Comparison of ENCODE assay signal across 22 cellular contexts in genomic region chr1:94000531-94001282, GRCh38.
"Had no signal": no experiment of that assay in that cellular context is flagged by ENCODE, and none has a peak within 500 bp of the region (broad histone marks: within the 10 kb centered on the region; RNA-seq: fewer than 3 reads in every experiment).

No MANE protein-coding gene starts in this region.

- ATAC-seq: activated CD8-positive, alpha-beta T cell treated with anti-CD3 and anti-CD28 coated beads for 36 hours; activated T-cell treated with anti-CD3 and anti-CD28 coated beads, Interleukin-2, amount 50 U/mL, for 72 hours; body of pancreas; left lung; natural killer cell treated with Interleukin-12 subunit alpha and Interleukin-12 subunit beta and Interleukin-15 and Interleukin-18, amount 100 ng/mL, for 72 hours; right cardiac atrium had no signal

- H3K9me3 Mint-ChIP-seq: activated B cell treated with CpG ODN at 0.5 μM for 24 hours; activated CD8-positive, alpha-beta T cell treated with anti-CD3 and anti-CD28 coated beads for 36 hours; activated T-cell treated with anti-CD3 and anti-CD28 coated beads, Interleukin-2, amount 50 U/mL, for 72 hours; memory B cell; natural killer cell treated with Interleukin-12 subunit alpha and Interleukin-12 subunit beta and Interleukin-15 and Interleukin-18, amount 100 ng/mL, for 72 hours had no signal

- H3K27ac ChIP-seq: body of pancreas, colonic mucosa, esophagus squamous epithelium, left lung had no signal

- H3K9me3 ChIP-seq: body of pancreas, colonic mucosa, esophagus squamous epithelium, left lung had no signal

- DNase-seq: activated B cell treated with CpG ODN at 0.5 μM for 24 hours; activated CD4-positive, alpha-beta T cell treated with anti-CD3 and anti-CD28 coated beads for 48 hours; activated CD8-positive, alpha-beta memory T cell treated with anti-CD3 and anti-CD28 coated beads, Interleukin-2, amount 50 U/mL, for 4 hours; activated CD8-positive, alpha-beta T cell treated with anti-CD3 and anti-CD28 coated beads for 36 hours; activated gamma-delta T cell treated with Interleukin-2 at 50 U/mL for 16 hours; activated T-cell treated with anti-CD3 and anti-CD28 coated beads, Interleukin-2, amount 50 U/mL, for 72 hours; amniotic stem cell; body of pancreas; caudate nucleus; colonic mucosa; esophagus squamous epithelium; hypothalamus; kidney; left lung; nucleus accumbens; right cardiac atrium; stimulated activated CD4-positive, alpha-beta T cell treated with anti-CD3 and anti-CD28 coated beads, Interleukin-4, amount 100 ng/mL, for 24 hours; stimulated activated naive CD4-positive, alpha-beta T cell had no signal

- H3K4me3 Mint-ChIP-seq: activated B cell treated with CpG ODN at 0.5 μM for 24 hours; activated CD8-positive, alpha-beta T cell treated with anti-CD3 and anti-CD28 coated beads for 36 hours; activated naive CD8-positive, alpha-beta T cell; activated T-cell treated with anti-CD3 and anti-CD28 coated beads, Interleukin-2, amount 50 U/mL, for 72 hours; memory B cell; natural killer cell treated with Interleukin-12 subunit alpha and Interleukin-12 subunit beta and Interleukin-15 and Interleukin-18, amount 100 ng/mL, for 72 hours had no signal

- H3K4me3 ChIP-seq: body of pancreas, colonic mucosa, esophagus squamous epithelium, left lung, skin epidermis had no signal

- H3K27me3 ChIP-seq: body of pancreas, colonic mucosa, esophagus squamous epithelium, left lung had no signal

- H3K36me3 ChIP-seq: colonic mucosa, esophagus squamous epithelium, left lung had no signal

- H3K27ac Mint-ChIP-seq: activated B cell treated with CpG ODN at 0.5 μM for 24 hours; activated CD8-positive, alpha-beta T cell treated with anti-CD3 and anti-CD28 coated beads for 36 hours; activated naive CD8-positive, alpha-beta T cell; activated T-cell treated with anti-CD3 and anti-CD28 coated beads, Interleukin-2, amount 50 U/mL, for 72 hours; memory B cell; natural killer cell treated with Interleukin-12 subunit alpha and Interleukin-12 subunit beta and Interleukin-15 and Interleukin-18, amount 100 ng/mL, for 72 hours had no signal

- H3K36me3 Mint-ChIP-seq: activated naive CD8-positive, alpha-beta T cell; memory B cell; natural killer cell treated with Interleukin-12 subunit alpha and Interleukin-12 subunit beta and Interleukin-15 and Interleukin-18, amount 100 ng/mL, for 72 hours had no signal

- H3K4me1 Mint-ChIP-seq: activated B cell treated with CpG ODN at 0.5 μM for 24 hours, memory B cell had no signal

- H3K4me1 ChIP-seq: body of pancreas, colonic mucosa, esophagus squamous epithelium, left lung had no signal

- H3K27me3 Mint-ChIP-seq: natural killer cell treated with Interleukin-12 subunit alpha and Interleukin-12 subunit beta and Interleukin-15 and Interleukin-18, amount 100 ng/mL, for 72 hours had no signal
